In genomic region chr10:43648083-43648391, GRCh38 we compare ENCODE assay signal across 8 cellular contexts. TPM values are rescaled to one million over a fixed set of nuclear protein-coding genes. Genes with fewer than 3 reads are reported as not detected.
DNase-seq lines count a peak whose midpoint lies in the region; ATAC-seq, FAIRE-seq and TF ChIP-seq lines count a peak whose summit lies in the region.

No MANE protein-coding gene starts in this region.

- no peak overlapping the region for H3K27ac Mint-ChIP-seq in H9

- H2AK5ac ChIP-seq in H9 (ENCODE audit: insufficient read length, low read length), result no peak overlapping the region

- no peaks in the 10 kb centered on the region for H3K79me2 ChIP-seq in H9 (ENCODE audit: insufficient read depth, low read length)

- no peak overlapping the region for H4K91ac ChIP-seq in H9 (ENCODE audit: insufficient read length, low read depth, low read length)

- H2BK120ac ChIP-seq in H9 (ENCODE audit: low read depth, low read length, poor library complexity, severe bottlenecking), result no peak overlapping the region

- H2BK20ac ChIP-seq in H9 (ENCODE audit: low read depth, low read length, poor library complexity, severe bottlenecking), result no peak overlapping the region

- no peak overlapping the region for H3K23ac ChIP-seq in H9 (ENCODE audit: insufficient read length, low read depth, low read length)

- no peaks in the 10 kb centered on the region for H3K4me1 ChIP-seq in H9 (ENCODE audit: insufficient read depth, low read length)
- H3K4me1 ChIP-seq in small intestine (ENCODE audit: control insufficient read depth in 2 of 2, insufficient read depth in 1 of 2, low read depth in 1 of 2, low read length in 1 of 2), result no peaks in the 10 kb centered on the region

- H3K14ac ChIP-seq in H9 (ENCODE audit: insufficient read depth, low read length), result peak overlapping the region; percentile 84

- no CpG with 5 or more reads among the region's 9 CpGs for WGBS in H9 (ENCODE audit: extremely low coverage, insufficient read length, low lambda C conversion rate)
- WGBS in small intestine, 3 donors, result 34 to 47% (median 46%) methylated on average over 9 of the region's 9 CpGs

- no peak overlapping the region for H4K5ac ChIP-seq in H9 (ENCODE audit: insufficient read length, low read depth, low read length)

- H3K79me1 ChIP-seq in H9 (ENCODE audit: insufficient read depth, low read depth, low read length, poor library complexity, severe bottlenecking), result no peaks in the 10 kb centered on the region

- H3K36me3 Mint-ChIP-seq in H9 (ENCODE audit: insufficient read depth in 1 of 3, low read depth in 3 of 3), result peaks cover 46 to 49% (median 46%) of the 10 kb centered on the region in 3 experiments

- peaks cover 32% of the 10 kb centered on the region for H3K9me3 ChIP-seq in H9 (ENCODE audit: control insufficient read depth, low read depth, low read length)
- peaks cover 2% of the 10 kb centered on the region; the same call in 1 of the 2 replicates for H3K9me3 ChIP-seq in SK-N-MC (ENCODE audit: low read depth, low read length)
- peaks cover 3% of the 10 kb centered on the region for H3K9me3 ChIP-seq in small intestine (ENCODE audit: control insufficient read depth, low read depth)

- H3K4me1 Mint-ChIP-seq in H9, result peaks cover 13 to 15% of the 10 kb centered on the region in 2 experiments

- no peak overlapping the region for H3K4ac ChIP-seq in H9 (ENCODE audit: low read depth, low read length)

- no peak overlapping the region for H3K56ac ChIP-seq in H9 (ENCODE audit: insufficient read length, low read depth, low read length)

- no peak overlapping the region for H3T11ph ChIP-seq in H9 (ENCODE audit: low read length)

- no peaks in the 10 kb centered on the region for H4K20me1 ChIP-seq in H9 (ENCODE audit: control insufficient read depth, insufficient read depth, insufficient read length)

- peaks cover 49 to 57% of the 10 kb centered on the region in 2 experiments for H3K9me3 Mint-ChIP-seq in H9

- H3K36me3 ChIP-seq in SK-N-MC (ENCODE audit: insufficient read depth, low read length), result peaks cover 40% of the 10 kb centered on the region
- peaks cover 9 to 10% of the 10 kb centered on the region in 2 donors for H3K36me3 ChIP-seq in small intestine (ENCODE audit: control insufficient read depth in 2 of 2, insufficient read depth in 2 of 2, low read length in 2 of 2)

- no peak for FAIRE-seq in small intestine (lab: Jason Lieb, UNC)

- H2BK12ac ChIP-seq in H9 (ENCODE audit: insufficient read length, low read depth, low read length), result no peak overlapping the region

- no peak overlapping the region for H3K27ac ChIP-seq in H9 (ENCODE audit: insufficient read length, low read depth, low read length)
- no peak overlapping the region for H3K27ac ChIP-seq in SK-N-MC
- H3K27ac ChIP-seq in small intestine (ENCODE audit: low read depth in 1 of 2, low read length in 1 of 2), result peak overlapping the region in 1 of 2 donors; percentile 80

- peak overlapping the region; percentile 79 for H3K4me3 ChIP-seq in SK-N-MC
- H3K4me3 ChIP-seq in small intestine (ENCODE audit: low read depth in 1 of 2, low read length in 2 of 2), result peak overlapping the region; percentile 64 to 82

- peak overlapping the region; percentile 76 to 87 for H3K4me3 Mint-ChIP-seq in H9

- peak overlapping the region; percentile 64 for H3K18ac ChIP-seq in H9 (ENCODE audit: insufficient read length, low read depth, low read length)

- ATAC-seq in esophagus mucosa (no peak), GM21423 (IDR thresholded peaks at IDR 0.05; ENCODE audit: unreplicated experiment) (no peak), left lobe of liver (no peak)

- H3K27me3 ChIP-seq in H9 (ENCODE audit: insufficient read depth, low read length), result peaks cover 4% of the 10 kb centered on the region; the same call in 1 of the 2 replicates
- H3K27me3 ChIP-seq in small intestine (ENCODE audit: control insufficient read depth in 2 of 2, insufficient read depth in 2 of 2, low read length in 2 of 2), result no peaks in the 10 kb centered on the region

- no peak overlapping the region for H2BK5ac ChIP-seq in H9 (ENCODE audit: insufficient read length, low read length)

- H3K4me2 ChIP-seq in H9 (ENCODE audit: insufficient read depth, insufficient read length, low read length), result peak overlapping the region; percentile 60

- TF ChIP-seq CTCF in H9 (conservative IDR thresholded peaks at IDR 0.05), result no peak

- peak overlapping the region; percentile 51 for H3K9ac ChIP-seq in H9 (ENCODE audit: extremely low read depth, insufficient read length, low read length)
- peak overlapping the region; percentile 86 for H3K9ac ChIP-seq in SK-N-MC (ENCODE audit: insufficient read length)

- H3K27me3 Mint-ChIP-seq in H9 (ENCODE audit: low read depth), result peaks cover 46% of the 10 kb centered on the region

- H2BK15ac ChIP-seq in H9 (ENCODE audit: low read depth, low read length), result no peak overlapping the region

- no peak overlapping the region for H4K8ac ChIP-seq in H9 (replicated peaks; ENCODE audit: insufficient read length, low read depth, low read length)

- peaks cover 9% of the 10 kb centered on the region for H3K23me2 ChIP-seq in H9 (ENCODE audit: insufficient read length, low read depth, low read length, poor library complexity, severe bottlenecking)

- in situ Hi-C loops in ACHN (cut with HindIII; ENCODE audit: low pct_ligation_motif_present, low pct_unique_long_range_greater_than_20kb, low sequenced_read_pairs), result no loop called here

- H2AFZ ChIP-seq in H9 (ENCODE audit: low read length), result no peak overlapping the region

- DNase-seq in H9, result no peak
- no peak for DNase-seq in SK-N-MC (ENCODE audit: low read depth, low spot score)
- peak; percentile 7 for DNase-seq in foreskin melanocyte
- DNase-seq in small intestine, result no peak
- no peak for DNase-seq in ACHN
- no peak for DNase-seq in left lobe of liver (ENCODE audit: low spot score)

RNA-seq across cellular contexts. Expression of gene ZNF32, which starts 0.6 kb away (rescaled TPM):
- 13.3 and 14.6 TPM in 2 replicates for total RNA-seq in H9 (2021)
- polyA plus RNA-seq in small intestine, result 10 to 100 TPM; 23.5 to 29.5 (median 28.6) TPM
- total RNA-seq in esophagus mucosa, result 16.8 TPM
- 14.6 TPM for total RNA-seq in left lobe of liver

RNA-seq across cellular contexts. Expression of gene ZNF485, which starts 41.8 kb away (rescaled TPM):
- total RNA-seq in H9 (2021) (8.9 and 9.4 TPM in 2 replicates), esophagus mucosa (2.5 TPM), left lobe of liver (2.7 TPM)
- polyA plus RNA-seq in small intestine, result 1 to 10 TPM in 2 of 3 donors, under 1 TPM in 1; 0.81 to 2.4 (median 1.3) TPM
